In the genomic region with DNA sequence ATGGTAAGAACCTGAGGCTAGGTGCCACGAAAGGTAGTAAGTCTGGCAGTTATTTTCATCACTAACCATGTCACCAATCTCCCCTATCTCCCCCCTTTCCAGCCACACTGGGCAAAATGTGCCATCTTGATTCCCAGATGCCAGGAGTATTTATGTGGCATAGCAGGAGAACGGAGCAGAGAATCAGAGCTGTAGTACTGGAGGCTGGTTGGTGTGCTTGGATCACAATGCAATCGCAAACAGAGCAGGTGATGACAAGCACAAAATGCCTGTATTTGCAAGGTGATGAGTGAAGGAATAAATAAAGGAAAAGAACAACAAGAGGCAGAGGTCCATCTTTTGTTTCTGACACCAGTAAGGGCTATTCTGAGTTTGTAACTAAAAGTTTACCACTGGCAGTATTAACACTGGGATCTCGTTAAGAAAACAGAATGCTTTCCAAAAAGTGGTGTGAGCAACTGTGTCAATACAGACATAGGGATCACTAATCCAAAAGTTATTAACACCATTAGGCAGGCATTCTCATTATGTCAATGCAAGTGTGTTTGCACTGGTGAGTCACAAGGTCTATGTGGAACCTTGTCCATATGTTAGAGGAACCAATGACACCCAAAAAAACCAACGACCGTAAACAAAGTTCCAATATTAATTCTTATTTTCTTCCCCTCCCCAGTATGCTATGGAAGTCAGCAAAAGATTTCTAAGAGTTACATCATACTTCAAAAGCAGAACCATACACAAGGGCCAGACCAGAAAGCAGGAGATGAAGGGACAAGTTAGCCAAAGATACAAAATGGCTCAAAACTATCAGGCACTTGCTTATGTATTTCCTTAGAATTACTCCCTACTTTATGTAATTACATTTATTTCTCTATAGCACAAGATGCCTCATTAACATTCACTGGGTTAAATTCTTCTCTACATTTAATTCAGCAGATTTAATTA, we compare ENCODE assay signal across 10 cellular contexts.
A peak's percentile ranks its signal among the peaks of the same experiment; 100 is the strongest.
DNase-seq lines count a peak whose midpoint lies in the region; ATAC-seq lines count a peak whose summit lies in the region.
"Had no signal": no experiment of that assay in that cellular context is flagged by ENCODE, and none has a peak within 500 bp of the region (broad histone marks: within the 10 kb centered on the region; RNA-seq: fewer than 3 reads in every experiment).

No MANE protein-coding gene starts in this region.

- no peak overlapping the region for H3K18ac ChIP-seq in trophoblast cell (ENCODE audit: low read length)

- WGBS in trophoblast cell (ENCODE audit: extremely low coverage, insufficient coverage, insufficient read length) = no CpG with 5 or more reads among the region's 6 CpGs

- peaks cover 19% of the 10 kb centered on the region for H3K36me3 Mint-ChIP-seq in effector memory CD8-positive, alpha-beta T cell (ENCODE audit: insufficient read depth)

- H3K4me1 ChIP-seq in trophoblast cell (ENCODE audit: control insufficient read depth in 1 of 2, insufficient read depth in 2 of 2, low read length in 2 of 2) = peaks cover 0 to 1% of the 10 kb centered on the region in 2 experiments

- H3K14ac ChIP-seq in trophoblast cell (ENCODE audit: low read length) = no peak overlapping the region

- H3K4me3 Mint-ChIP-seq in effector memory CD8-positive, alpha-beta T cell = no peak overlapping the region
- H3K4me3 Mint-ChIP-seq: brain had no signal

- no peak overlapping the region for H4K12ac ChIP-seq in trophoblast cell (ENCODE audit: low read depth, low read length)

- H3K27me3 Mint-ChIP-seq in effector memory CD8-positive, alpha-beta T cell = no peaks in the 10 kb centered on the region
- H3K27me3 Mint-ChIP-seq: brain had no signal

- H3K4ac ChIP-seq in trophoblast cell (ENCODE audit: low read depth, low read length) = no peak overlapping the region

- no peaks in the 10 kb centered on the region for H3K36me3 ChIP-seq in trophoblast cell (ENCODE audit: control insufficient read depth in 1 of 2, insufficient read depth in 2 of 2, low read length in 2 of 2)

- H2AFZ ChIP-seq in trophoblast cell (ENCODE audit: insufficient read depth, low read length, poor library complexity) = no peak overlapping the region

- no peak overlapping the region for H2BK12ac ChIP-seq in trophoblast cell (ENCODE audit: low read length)

- no peak overlapping the region for H2AK5ac ChIP-seq in trophoblast cell (ENCODE audit: low read length)

- H3K9me3 Mint-ChIP-seq in effector memory CD8-positive, alpha-beta T cell = no peaks in the 10 kb centered on the region

- DNase-seq in NCI-H1417 (lab: John Stamatoyannopoulos, UW) (peak in 2 of 3 experiments; percentile 16 to 39), NCI-H1417 treated with DMSO at 0.1 percent for 48 hours (lab: John Stamatoyannopoulos, UW) (no peak), NOMO-1 treated with dmso at 0.1 percent for 144 hours (lab: John Stamatoyannopoulos, UW; ENCODE audit: unreplicated experiment) (peak; percentile 33), trophoblast cell (peak in 1 of 2 donors; percentile 6), AG08396 (ENCODE audit: low spot score) (no peak)
- no peak for DNase-seq in effector memory CD8-positive, alpha-beta T cell
- DNase-seq: activated CD4-positive, CD25-positive, alpha-beta regulatory T cell had no signal

- H3K4me2 ChIP-seq in trophoblast cell (ENCODE audit: low read length) = no peak overlapping the region

- peaks cover 44 to 71% of the 10 kb centered on the region in 2 donors for H3K4me1 Mint-ChIP-seq in effector memory CD8-positive, alpha-beta T cell (ENCODE audit: low read depth in 2 of 2)

- H3K27ac Mint-ChIP-seq in effector memory CD8-positive, alpha-beta T cell = peak overlapping the region; percentile 80 to 84
- H3K27ac Mint-ChIP-seq: brain had no signal

- no peak overlapping the region for H3K4me3 ChIP-seq in trophoblast cell (ENCODE audit: low read depth, low read length)

- H2BK120ac ChIP-seq in trophoblast cell (ENCODE audit: insufficient read depth, low read length, poor library complexity) = no peak overlapping the region

- no peaks in the 10 kb centered on the region for H3K27me3 ChIP-seq in trophoblast cell (ENCODE audit: insufficient read depth, low read length)

- ATAC-seq in effector memory CD8-positive, alpha-beta T cell (replicated peaks) = no peak
- ATAC-seq in GM18870 (IDR thresholded peaks at IDR 0.05; ENCODE audit: unreplicated experiment) (no peak), HG02840 (IDR thresholded peaks at IDR 0.05; ENCODE audit: low FRiP score, unreplicated experiment) (no peak)

- peak overlapping the region; percentile 27 for H4K91ac ChIP-seq in trophoblast cell (ENCODE audit: low read depth, low read length)

- H3K9me3 ChIP-seq in trophoblast cell (ENCODE audit: insufficient read depth, low read depth, low read length) = no peaks in the 10 kb centered on the region

- H2BK5ac ChIP-seq in trophoblast cell (ENCODE audit: low read depth, low read length, poor library complexity) = no peak overlapping the region

- H3K23ac ChIP-seq in trophoblast cell (ENCODE audit: low read length) = no peak overlapping the region

- H3K27ac ChIP-seq in trophoblast cell (ENCODE audit: low read depth, low read length) = no peak overlapping the region

- no peaks in the 10 kb centered on the region for H3K79me1 ChIP-seq in trophoblast cell (ENCODE audit: low read length)

- H3K9ac ChIP-seq in trophoblast cell (ENCODE audit: low read length) = no peak overlapping the region

- no peak overlapping the region for H4K8ac ChIP-seq in trophoblast cell (ENCODE audit: low read depth, low read length)

- H3K79me2 ChIP-seq in trophoblast cell (ENCODE audit: control insufficient read depth, insufficient read depth, low read length, poor library complexity) = no peaks in the 10 kb centered on the region

Comparison
In these comparisons a context has a peak if more than half of its experiments do, and no peak if none do; other contexts are left out.
1. DNase-seq: peak in NCI-H1417 (2 of 3) and NOMO-1 treated with dmso at 0.1 percent for 144 hours (single experiment); none in NCI-H1417 treated with DMSO at 0.1 percent for 48 hours (single experiment), effector memory CD8-positive, alpha-beta T cell (0 of 3) and AG08396 (single experiment).